ENCODE assay signal across 8 cellular contexts in the genomic region with DNA sequence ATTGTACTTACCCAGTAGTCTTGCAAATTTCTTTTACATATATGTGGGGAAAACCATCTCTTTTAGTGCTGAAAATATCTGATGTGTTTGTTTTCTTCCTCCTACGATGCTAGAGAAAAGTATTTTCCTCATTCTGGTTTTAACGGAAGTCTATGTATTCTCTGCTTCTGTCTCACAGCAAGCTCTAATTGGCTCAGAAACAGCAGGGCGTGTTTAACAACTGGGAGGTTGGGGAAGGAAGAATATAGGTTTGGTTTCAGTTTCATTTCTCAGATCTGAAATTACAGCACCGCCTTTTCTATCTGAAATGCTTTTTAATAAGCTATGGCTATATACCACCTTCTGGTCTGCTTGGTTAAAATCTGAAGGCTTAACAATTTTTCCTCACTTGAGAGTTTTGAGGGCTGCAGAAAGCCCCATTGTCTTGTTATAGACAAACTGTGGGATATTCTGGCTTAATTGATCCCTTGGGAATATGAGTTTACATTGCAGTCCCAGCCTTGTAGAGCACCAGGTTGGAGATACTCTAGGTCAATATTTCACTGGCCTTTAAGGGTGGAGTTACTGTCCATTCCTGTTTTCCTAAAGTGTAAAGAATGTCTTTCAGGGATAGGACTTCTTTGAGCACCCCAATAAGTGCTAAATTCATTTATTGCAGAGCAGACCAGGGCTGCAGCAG. TPM values are rescaled to one million over a fixed set of nuclear protein-coding genes. Genes with fewer than 3 reads are reported as not detected.
DNase-seq lines count a peak whose midpoint lies in the region; ATAC-seq, FAIRE-seq and TF ChIP-seq lines count a peak whose summit lies in the region.

Gene SAMD9 (minus strand): TSS at position 128 of the 679 bp plus-strand sequence. CDS start 11,882 bp downstream, outside the sequence.

- peaks cover 13% of the 10 kb centered on the region for H3K9me3 Mint-ChIP-seq in activated naive CD8-positive, alpha-beta T cell (ENCODE audit: low read depth)

- POLR2A ChIA-PET in HEK293 (lab: Yijun Ruan, JAX) = no interaction called here

- 19 to 24% methylated on average over 4 of the region's 4 CpGs for WGBS in heart right ventricle, 2 donors

- H3K27ac Mint-ChIP-seq in activated naive CD8-positive, alpha-beta T cell = peak within 1 kb of the TSS; percentile 90

- no peak within 1 kb of the TSS for H3K27ac ChIP-seq in HEK293 (ENCODE audit: extremely low read depth, low read depth, low read length)
- peak within 1 kb of the TSS in 9 of 10 donors; percentile 54 to 90 (median 72) for H3K27ac ChIP-seq in heart right ventricle

- CTCF ChIA-PET in HEK293 (lab: Yijun Ruan, JAX) = interaction anchor here (0.6 to 0.7 kb wide), 3 partner anchors 12 to 1790 kb away, joined by 3 to 4 read pairs (median 3); no protein-coding TSS in a partner anchor

- FAIRE-seq in D721Med (lab: Jason Lieb, UNC) = no peak

- no peak for TF ChIP-seq CTCF in GM12875 (IDR thresholded peaks at IDR 0.05; ENCODE audit: borderline replicate concordance, insufficient read depth, low read depth, low read length)
- TF ChIP-seq CTCF in HEK293 (tag by site-specific recombination; IDR thresholded peaks at IDR 0.05) = no peak
- TF ChIP-seq CTCF in heart right ventricle (IDR thresholded peaks at IDR 0.05) = no peak
- TF ChIP-seq CTCF in D721Med (IDR thresholded peaks at IDR 0.05; ENCODE audit: insufficient read depth, missing control alignments) = no peak

- peak within 1 kb of the TSS; percentile 49 for H3K4me3 ChIP-seq in GM12875 (ENCODE audit: low read depth, low read length)
- H3K4me3 ChIP-seq in HEK293 (ENCODE audit: low read depth, low read length) = peak within 1 kb of the TSS; percentile 36
- peak within 1 kb of the TSS; percentile 52 for H3K4me3 ChIP-seq in MG63
- H3K4me3 ChIP-seq in heart right ventricle = peak within 1 kb of the TSS; percentile 23 to 62 (median 48)
- H3K4me3 ChIP-seq in skeletal muscle satellite cell (ENCODE audit: low read length) = peak within 1 kb of the TSS; percentile 71

- H3K9me3 ChIP-seq in HEK293 (ENCODE audit: control insufficient read depth, insufficient read depth, low read depth, low read length) (no peaks in the 10 kb centered on the region), MG63 (no peaks in the 10 kb centered on the region), heart right ventricle (peaks cover 0 to 38% (median 2%) of the 10 kb centered on the region in 11 donors), skeletal muscle satellite cell (replicated peaks; ENCODE audit: low read length) (no peaks in the 10 kb centered on the region)

- ATAC-seq in heart right ventricle = peak in 7 of 8 donors; percentile 87 to 97 (median 95)

- H3K27me3 ChIP-seq in MG63 = no peaks in the 10 kb centered on the region
- H3K27me3 ChIP-seq in heart right ventricle = no peaks in the 10 kb centered on the region
- H3K27me3 ChIP-seq in skeletal muscle satellite cell (ENCODE audit: control insufficient read depth, insufficient read depth, low read length) = no peaks in the 10 kb centered on the region

- H3K36me3 ChIP-seq in HEK293 (ENCODE audit: control insufficient read depth in 2 of 2, insufficient read depth in 1 of 2, low read length in 2 of 2) = no peaks in the 10 kb centered on the region
- H3K36me3 ChIP-seq in MG63 = peaks cover 2% of the 10 kb centered on the region; the same call in 1 of the 2 replicates
- peaks cover 0 to 28% (median 7%) of the 10 kb centered on the region in 9 donors for H3K36me3 ChIP-seq in heart right ventricle
- no peaks in the 10 kb centered on the region for H3K36me3 ChIP-seq in skeletal muscle satellite cell (ENCODE audit: insufficient read depth, low read length)

- intact Hi-C loops in heart right ventricle (cut with DNase I) = loop anchor here in 2 of 10 donors (5.0 to 10.0 kb wide), 2 partner anchors 101 to 117 kb away; partner anchors contain the start of gene VPS50 (in 1 of the 2)

- H3K4me2 ChIP-seq in skeletal muscle satellite cell (ENCODE audit: low read length) = peak within 1 kb of the TSS; percentile 74

- H3K27me3 Mint-ChIP-seq in activated naive CD8-positive, alpha-beta T cell = no peaks in the 10 kb centered on the region

- no peaks in the 10 kb centered on the region for H3K4me1 ChIP-seq in HEK293 (ENCODE audit: control insufficient read depth, insufficient read depth, low read length)
- peaks cover 3 to 34% (median 14%) of the 10 kb centered on the region in 9 donors for H3K4me1 ChIP-seq in heart right ventricle
- H3K4me1 ChIP-seq in skeletal muscle satellite cell (ENCODE audit: control insufficient read depth, insufficient read depth, low read length) = peaks cover 38% of the 10 kb centered on the region

- peak; percentile 67 for DNase-seq in MG63
- peak; percentile 33 for DNase-seq in SHP77 treated with DMSO at 0.1 percent for 48 hours (lab: John Stamatoyannopoulos, UW)
- DNase-seq in heart right ventricle = peak in 1 of 2 donors; percentile 73
- no peak for DNase-seq in D721Med (ENCODE audit: insufficient read length, low spot score)

- peak within 1 kb of the TSS; percentile 77 for H3K9ac ChIP-seq in skeletal muscle satellite cell (ENCODE audit: low read depth, low read length)

- H3K36me3 Mint-ChIP-seq in activated naive CD8-positive, alpha-beta T cell = peaks cover 29% of the 10 kb centered on the region

- H3K4me3 Mint-ChIP-seq in activated naive CD8-positive, alpha-beta T cell = peak within 1 kb of the TSS; percentile 87

- H3K4me1 Mint-ChIP-seq in activated naive CD8-positive, alpha-beta T cell (ENCODE audit: low read depth) = peaks cover 54% of the 10 kb centered on the region

TF ChIP-seq in HEK293, 187 proteins besides CTCF, POLR2A, EP300 and RAD21 (continues in another document):
- no peak for TF ChIP-seq ZNF629 (tag by site-specific recombination; IDR thresholded peaks at IDR 0.05)
- TF ChIP-seq, protein P1, sequence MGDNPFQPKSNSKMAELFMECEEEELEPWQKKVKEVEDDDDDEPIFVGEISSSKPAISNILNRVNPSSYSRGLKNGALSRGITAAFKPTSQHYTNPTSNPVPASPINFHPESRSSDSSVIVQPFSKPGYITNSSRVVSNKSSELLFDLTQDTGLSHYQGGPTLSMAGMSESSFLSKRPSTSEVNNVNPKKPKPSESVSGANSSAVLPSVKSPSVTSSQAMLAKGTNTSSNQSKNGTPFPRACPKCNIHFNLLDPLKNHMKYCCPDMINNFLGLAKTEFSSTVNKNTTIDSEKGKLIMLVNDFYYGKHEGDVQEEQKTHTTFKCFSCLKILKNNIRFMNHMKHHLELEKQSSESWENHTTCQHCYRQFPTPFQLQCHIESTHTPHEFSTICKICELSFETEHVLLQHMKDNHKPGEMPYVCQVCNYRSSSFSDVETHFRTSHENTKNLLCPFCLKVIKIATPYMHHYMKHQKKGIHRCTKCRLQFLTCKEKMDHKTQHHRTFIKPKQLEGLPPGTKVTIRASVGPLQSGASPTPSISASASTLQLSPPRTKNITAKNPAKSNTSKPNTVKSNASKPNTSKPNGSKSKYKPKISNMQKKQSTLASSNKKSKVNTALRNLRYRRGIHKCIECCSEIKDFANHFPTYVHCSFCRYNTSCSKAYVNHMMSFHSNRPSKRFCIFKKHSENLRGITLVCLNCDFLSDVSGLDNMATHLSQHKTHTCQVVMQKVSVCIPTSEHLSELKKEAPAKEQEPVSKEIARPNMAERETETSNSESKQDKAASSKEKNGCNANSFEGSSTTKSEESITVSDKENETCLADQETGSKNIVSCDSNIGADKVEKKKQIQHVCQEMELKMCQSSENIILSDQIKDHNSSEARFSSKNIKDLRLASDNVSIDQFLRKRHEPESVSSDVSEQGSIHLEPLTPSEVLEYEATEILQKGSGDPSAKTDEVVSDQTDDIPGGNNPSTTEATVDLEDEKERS (tag by site-specific recombination; IDR thresholded peaks at IDR 0.05) = no peak
- TF ChIP-seq ZNF449 (tag by site-specific recombination; IDR thresholded peaks at IDR 0.05) = no peak
- TF ChIP-seq, protein P2, sequence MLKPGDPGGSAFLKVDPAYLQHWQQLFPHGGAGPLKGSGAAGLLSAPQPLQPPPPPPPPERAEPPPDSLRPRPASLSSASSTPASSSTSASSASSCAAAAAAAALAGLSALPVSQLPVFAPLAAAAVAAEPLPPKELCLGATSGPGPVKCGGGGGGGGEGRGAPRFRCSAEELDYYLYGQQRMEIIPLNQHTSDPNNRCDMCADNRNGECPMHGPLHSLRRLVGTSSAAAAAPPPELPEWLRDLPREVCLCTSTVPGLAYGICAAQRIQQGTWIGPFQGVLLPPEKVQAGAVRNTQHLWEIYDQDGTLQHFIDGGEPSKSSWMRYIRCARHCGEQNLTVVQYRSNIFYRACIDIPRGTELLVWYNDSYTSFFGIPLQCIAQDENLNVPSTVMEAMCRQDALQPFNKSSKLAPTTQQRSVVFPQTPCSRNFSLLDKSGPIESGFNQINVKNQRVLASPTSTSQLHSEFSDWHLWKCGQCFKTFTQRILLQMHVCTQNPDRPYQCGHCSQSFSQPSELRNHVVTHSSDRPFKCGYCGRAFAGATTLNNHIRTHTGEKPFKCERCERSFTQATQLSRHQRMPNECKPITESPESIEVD (tag by site-specific recombination; IDR thresholded peaks at IDR 0.05) = 0 out of 2 replicates have a peak, but pooled peaks have one; percentile 7

RNA-seq across cellular contexts. Expression of gene SAMD9, which starts in this region (rescaled TPM):
- total RNA-seq in MG63 (2014; rRNA removed; shearing (Covaris generic); ENCODE audit: low replicate concordance) = 3.8 and 14.6 TPM in 2 replicates
- total RNA-seq in heart right ventricle = 1 to 10 TPM; 1.7 to 6.2 (median 3.4) TPM
- 1 to 10 TPM; 1.1 to 2.0 TPM for polyA plus RNA-seq in heart right ventricle
- total RNA-seq in skeletal muscle satellite cell (2012; rRNA removed) = 15.0 and 19.0 TPM in 2 replicates
